ENCODE assay signal across 15 cellular contexts in the genomic region with DNA sequence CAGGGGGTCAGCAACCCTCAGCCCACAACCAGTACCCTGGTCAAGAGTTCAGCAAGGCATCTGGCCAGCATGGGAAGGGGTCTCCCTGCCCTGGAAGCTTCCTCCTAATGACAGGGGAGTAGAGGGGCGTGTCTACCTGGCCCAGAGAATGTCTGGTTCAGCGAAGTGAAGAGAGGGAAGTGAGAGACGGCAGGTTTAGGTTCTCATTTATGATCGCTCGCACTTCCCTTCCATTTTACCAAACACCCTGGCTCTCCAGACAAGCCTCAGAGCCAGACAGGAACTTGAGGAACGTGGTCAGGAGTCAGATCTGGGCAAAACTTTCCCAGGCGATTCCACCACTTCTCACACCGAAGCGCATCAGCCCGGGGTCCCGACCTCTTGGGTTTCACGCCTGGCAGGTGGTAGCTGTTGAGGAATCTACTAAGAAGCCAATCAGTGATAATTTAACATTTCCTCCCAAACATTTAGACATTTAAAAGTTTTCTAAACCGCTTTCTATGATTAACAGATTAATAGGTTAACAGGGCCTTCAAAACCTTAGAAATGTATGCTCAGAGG. TPM values are rescaled to one million over a fixed set of nuclear protein-coding genes. Genes with fewer than 3 reads are reported as not detected.
DNase-seq lines count a peak whose midpoint lies in the region; ATAC-seq and TF ChIP-seq lines count a peak whose summit lies in the region.
"Had no signal": no experiment of that assay in that cellular context is flagged by ENCODE, and none has a peak within 500 bp of the region (broad histone marks: within the 10 kb centered on the region; RNA-seq: fewer than 3 reads in every experiment).

No MANE protein-coding gene starts in this region.

- H3K36me3 Mint-ChIP-seq in activated CD8-positive, alpha-beta T cell treated with anti-CD3 and anti-CD28 coated beads for 36 hours (ENCODE audit: low read depth) = peaks cover 48% of the 10 kb centered on the region
- H3K36me3 Mint-ChIP-seq in activated CD8-positive, alpha-beta T cell treated with anti-CD3 and anti-CD28 coated beads, Interleukin-2, amount 10 ng/mL, durations not matched to agents 7 days and 5 days (ENCODE audit: low read depth) = peaks cover 20% of the 10 kb centered on the region
- H3K36me3 Mint-ChIP-seq in MCF 10A (ENCODE audit: insufficient read depth, unreplicated experiment) = peaks cover 34% of the 10 kb centered on the region
- no peaks in the 10 kb centered on the region for H3K36me3 Mint-ChIP-seq in activated CD8-positive, alpha-beta memory T cell treated with anti-CD3 and anti-CD28 coated beads, Interleukin-2, amount 10 ng/mL, durations not matched to agents 7 days and 5 days

- CTCF ChIA-PET in activated CD8-positive, alpha-beta T cell treated with anti-CD3 and anti-CD28 coated beads for 36 hours (lab: Charles Lee) = interaction anchor here (1.8 to 2.7 kb wide), 3 partner anchors 11 to 47 kb away, joined by 6 to 9 read pairs (median 8); no protein-coding TSS in a partner anchor
- CTCF ChIA-PET in activated CD8-positive, alpha-beta T cell treated with anti-CD3 and anti-CD28 coated beads, Interleukin-2, amount 10 ng/mL, durations not matched to agents 7 days and 5 days (lab: Charles Lee) = interaction anchor here (1.0 to 4.0 kb wide), 8 partner anchors 11 to 150 kb away, joined by 3 to 21 read pairs (median 7); no protein-coding TSS in a partner anchor
- CTCF ChIA-PET in MCF 10A (lab: Yijun Ruan, JAX) = interaction anchor here (0.8 to 1.7 kb wide), 5 partner anchors 9 to 171 kb away, joined by 3 to 7 read pairs (median 3); no protein-coding TSS in a partner anchor
- CTCF ChIA-PET in activated CD8-positive, alpha-beta memory T cell treated with anti-CD3 and anti-CD28 coated beads, Interleukin-2, amount 10 ng/mL, durations not matched to agents 7 days and 5 days (lab: Charles Lee) = interaction anchor here (0.9 kb wide), 1 partner anchor 18 kb away, joined by 3 read pairs; no protein-coding TSS in a partner anchor

- H3K9me3 ChIP-seq in muscle layer of duodenum (ENCODE audit: control insufficient read depth in 1 of 2, low read length in 2 of 2) (no peaks in the 10 kb centered on the region), tibial artery (no peaks in the 10 kb centered on the region)
- H3K9me3 ChIP-seq: A549, testis had no signal

- H3K27me3 Mint-ChIP-seq in activated CD8-positive, alpha-beta T cell treated with anti-CD3 and anti-CD28 coated beads for 36 hours = no peaks in the 10 kb centered on the region
- H3K27me3 Mint-ChIP-seq in activated CD8-positive, alpha-beta T cell treated with anti-CD3 and anti-CD28 coated beads, Interleukin-2, amount 10 ng/mL, durations not matched to agents 7 days and 5 days (ENCODE audit: low read depth) = no peaks in the 10 kb centered on the region
- no peaks in the 10 kb centered on the region for H3K27me3 Mint-ChIP-seq in MCF 10A (ENCODE audit: insufficient read depth, unreplicated experiment)
- H3K27me3 Mint-ChIP-seq in activated CD8-positive, alpha-beta memory T cell treated with anti-CD3 and anti-CD28 coated beads, Interleukin-2, amount 10 ng/mL, durations not matched to agents 7 days and 5 days = no peaks in the 10 kb centered on the region

- TF ChIP-seq CTCF in activated CD8-positive, alpha-beta T cell treated with anti-CD3 and anti-CD28 coated beads for 36 hours (IDR thresholded peaks at IDR 0.05) = no peak
- TF ChIP-seq CTCF in MCF 10A (IDR thresholded peaks at IDR 0.05; ENCODE audit: unreplicated experiment) (no peak), tibial artery (IDR thresholded peaks at IDR 0.05) (no peak)

- no peak for DNase-seq in activated CD8-positive, alpha-beta T cell treated with anti-CD3 and anti-CD28 coated beads for 36 hours
- DNase-seq in activated CD8-positive, alpha-beta T cell treated with anti-CD3 and anti-CD28 coated beads, Interleukin-2, amount 10 ng/mL, durations not matched to agents 7 days and 5 days = no peak
- DNase-seq in MCF 10A (ENCODE audit: unreplicated experiment) (no peak), tibial artery (no peak)
- DNase-seq in stimulated activated CD4-positive, alpha-beta T cell treated with anti-CD3 and anti-CD28 coated beads, Interleukin-4, amount 100 ng/mL, for 1 hour = no peak
- DNase-seq in activated CD8-positive, alpha-beta memory T cell treated with anti-CD3 and anti-CD28 coated beads, Interleukin-2, amount 10 ng/mL, durations not matched to agents 7 days and 5 days = no peak
- DNase-seq: amygdala; effector CD8-positive, alpha-beta T cell; NCI-H526 treated with DMSO at 0.1 percent for 48 hours; testis had no signal

- H3K27me3 ChIP-seq in muscle layer of duodenum (ENCODE audit: low read depth, low read length) (no peaks in the 10 kb centered on the region), tibial artery (no peaks in the 10 kb centered on the region)
- H3K27me3 ChIP-seq: testis had no signal

- no TSS peak for BruUV-seq in MCF 10A (replicated peaks; lab: Mats Ljungman, UMichigan)

- H3K36me3 ChIP-seq in muscle layer of duodenum (ENCODE audit: control insufficient read depth in 1 of 2, insufficient read depth in 2 of 2, low read length in 2 of 2) = peaks cover 0 to 5% of the 10 kb centered on the region in 2 donors
- H3K36me3 ChIP-seq in tibial artery = peaks cover 4 to 6% (median 5%) of the 10 kb centered on the region in 3 donors

- H3K27ac ChIP-seq in muscle layer of duodenum (ENCODE audit: low read length) (peak overlapping the region; percentile 34), tibial artery (peak overlapping the region; percentile 97 to 100)
- H3K27ac ChIP-seq: parathyroid adenoma had no signal

- peak overlapping the region; percentile 44 for H3K27ac Mint-ChIP-seq in activated CD8-positive, alpha-beta T cell treated with anti-CD3 and anti-CD28 coated beads for 36 hours
- H3K27ac Mint-ChIP-seq in activated CD8-positive, alpha-beta T cell treated with anti-CD3 and anti-CD28 coated beads, Interleukin-2, amount 10 ng/mL, durations not matched to agents 7 days and 5 days = no peak overlapping the region
- peak overlapping the region; percentile 90 for H3K27ac Mint-ChIP-seq in MCF 10A (ENCODE audit: low read depth, unreplicated experiment)
- no peak overlapping the region for H3K27ac Mint-ChIP-seq in activated CD8-positive, alpha-beta memory T cell treated with anti-CD3 and anti-CD28 coated beads, Interleukin-2, amount 10 ng/mL, durations not matched to agents 7 days and 5 days
- H3K27ac Mint-ChIP-seq: GM23338 had no signal

- intact Hi-C loops in activated CD8-positive, alpha-beta T cell treated with anti-CD3 and anti-CD28 coated beads for 36 hours (cut with micrococcal nuclease) = no loop called here
- intact Hi-C loops in MCF 10A (cut with micrococcal nuclease) = no loop called here
- intact Hi-C loops in tibial artery (cut with DNase I; ENCODE audit: low total_unique reads) = loop anchor here (5.0 kb wide), 1 partner anchor 125 kb away; no protein-coding TSS in a partner anchor

- H3K4me3 ChIP-seq in muscle layer of duodenum (ENCODE audit: low read depth in 1 of 2, low read length in 2 of 2) (peak overlapping the region in 1 of 2 donors; percentile 4), tibial artery (peak overlapping the region in 1 of 2 donors; percentile 1)
- H3K4me3 ChIP-seq: A549, GM23338, testis had no signal

- ATAC-seq in activated CD8-positive, alpha-beta T cell treated with anti-CD3 and anti-CD28 coated beads for 36 hours = no peak
- ATAC-seq in activated CD8-positive, alpha-beta T cell treated with anti-CD3 and anti-CD28 coated beads, Interleukin-2, amount 10 ng/mL, durations not matched to agents 7 days and 5 days = no peak
- ATAC-seq in GM18870 (IDR thresholded peaks at IDR 0.05; ENCODE audit: unreplicated experiment) = no peak
- no peak for ATAC-seq in activated CD8-positive, alpha-beta memory T cell treated with anti-CD3 and anti-CD28 coated beads, Interleukin-2, amount 10 ng/mL, durations not matched to agents 7 days and 5 days
- ATAC-seq: A549, GM23338 had no signal

- H3K4me1 ChIP-seq in muscle layer of duodenum (ENCODE audit: control insufficient read depth in 1 of 2, insufficient read depth in 2 of 2, low read length in 2 of 2) = peaks cover 42 to 80% of the 10 kb centered on the region in 2 donors
- H3K4me1 ChIP-seq in tibial artery = peaks cover 4 to 100% (median 85%) of the 10 kb centered on the region in 4 donors
- H3K4me1 ChIP-seq: parathyroid adenoma had no signal

- H3K4me3 Mint-ChIP-seq in activated CD8-positive, alpha-beta T cell treated with anti-CD3 and anti-CD28 coated beads for 36 hours = no peak overlapping the region
- H3K4me3 Mint-ChIP-seq in activated CD8-positive, alpha-beta T cell treated with anti-CD3 and anti-CD28 coated beads, Interleukin-2, amount 10 ng/mL, durations not matched to agents 7 days and 5 days = no peak overlapping the region
- no peak overlapping the region for H3K4me3 Mint-ChIP-seq in MCF 10A (ENCODE audit: unreplicated experiment)
- no peak overlapping the region for H3K4me3 Mint-ChIP-seq in activated CD8-positive, alpha-beta memory T cell treated with anti-CD3 and anti-CD28 coated beads, Interleukin-2, amount 10 ng/mL, durations not matched to agents 7 days and 5 days
- H3K4me3 Mint-ChIP-seq: GM23338 had no signal

- POLR2A ChIA-PET in activated CD8-positive, alpha-beta T cell treated with anti-CD3 and anti-CD28 coated beads for 36 hours (lab: Charles Lee) = interaction anchor here (0.8 to 5.5 kb wide), 5 partner anchors 9 to 29 kb away, joined by 3 to 40 read pairs (median 5); no protein-coding TSS in a partner anchor
- POLR2A ChIA-PET in activated CD8-positive, alpha-beta T cell treated with anti-CD3 and anti-CD28 coated beads, Interleukin-2, amount 10 ng/mL, durations not matched to agents 7 days and 5 days (lab: Charles Lee) = interaction anchor here (1.3 to 1.6 kb wide), 3 partner anchors 11 to 22 kb away, joined by 3 to 5 read pairs (median 3); no protein-coding TSS in a partner anchor
- POLR2A ChIA-PET in MCF 10A (lab: Yijun Ruan, JAX) = interaction anchor here (0.6 to 6.2 kb wide), 3 partner anchors 8 to 18 kb away, joined by 3 to 60 read pairs (median 43); no protein-coding TSS in a partner anchor

- peaks cover 88% of the 10 kb centered on the region for H3K4me1 Mint-ChIP-seq in activated CD8-positive, alpha-beta T cell treated with anti-CD3 and anti-CD28 coated beads for 36 hours (ENCODE audit: low read depth)
- H3K4me1 Mint-ChIP-seq in activated CD8-positive, alpha-beta T cell treated with anti-CD3 and anti-CD28 coated beads, Interleukin-2, amount 10 ng/mL, durations not matched to agents 7 days and 5 days (ENCODE audit: low read depth) = peaks cover 81% of the 10 kb centered on the region
- H3K4me1 Mint-ChIP-seq in MCF 10A (ENCODE audit: insufficient read depth, unreplicated experiment) = peaks cover 61% of the 10 kb centered on the region
- peaks cover 9% of the 10 kb centered on the region for H3K4me1 Mint-ChIP-seq in activated CD8-positive, alpha-beta memory T cell treated with anti-CD3 and anti-CD28 coated beads, Interleukin-2, amount 10 ng/mL, durations not matched to agents 7 days and 5 days

- H3K9me3 Mint-ChIP-seq in activated CD8-positive, alpha-beta T cell treated with anti-CD3 and anti-CD28 coated beads for 36 hours = no peaks in the 10 kb centered on the region
- H3K9me3 Mint-ChIP-seq in activated CD8-positive, alpha-beta T cell treated with anti-CD3 and anti-CD28 coated beads, Interleukin-2, amount 10 ng/mL, durations not matched to agents 7 days and 5 days (ENCODE audit: insufficient read depth) = no peaks in the 10 kb centered on the region
- H3K9me3 Mint-ChIP-seq in MCF 10A (ENCODE audit: unreplicated experiment) = no peaks in the 10 kb centered on the region
- H3K9me3 Mint-ChIP-seq in activated CD8-positive, alpha-beta memory T cell treated with anti-CD3 and anti-CD28 coated beads, Interleukin-2, amount 10 ng/mL, durations not matched to agents 7 days and 5 days (ENCODE audit: low read depth) = no peaks in the 10 kb centered on the region
- H3K9me3 Mint-ChIP-seq: GM23338 had no signal

RNA-seq across cellular contexts. Expression of a gene that starts 21.3 kb away (rescaled TPM):
- 100 to 1,000 TPM; 214 TPM for total RNA-seq in activated CD8-positive, alpha-beta T cell treated with anti-CD3 and anti-CD28 coated beads for 36 hours
- total RNA-seq in activated CD8-positive, alpha-beta T cell treated with anti-CD3 and anti-CD28 coated beads, Interleukin-2, amount 10 ng/mL, durations not matched to agents 7 days and 5 days = 10 to 100 TPM; 51.4 to 56.1 TPM
- 239 and 312 TPM in 2 replicates for total RNA-seq in MCF 10A (2022)
- total RNA-seq in activated CD8-positive, alpha-beta memory T cell treated with anti-CD3 and anti-CD28 coated beads, Interleukin-2, amount 10 ng/mL, durations not matched to agents 7 days and 5 days = 10 to 100 TPM; 26.8 to 56.0 TPM

Comparison
In these comparisons a context has a peak if more than half of its experiments do, and no peak if none do; other contexts are left out.
1. H3K27ac Mint-ChIP-seq: peak in activated CD8-positive, alpha-beta T cell treated with anti-CD3 and anti-CD28 coated beads for 36 hours (single experiment) and MCF 10A (single experiment); none in activated CD8-positive, alpha-beta T cell treated with anti-CD3 and anti-CD28 coated beads, Interleukin-2, amount 10 ng/mL, durations not matched to agents 7 days and 5 days (single experiment) and activated CD8-positive, alpha-beta memory T cell treated with anti-CD3 and anti-CD28 coated beads, Interleukin-2, amount 10 ng/mL, durations not matched to agents 7 days and 5 days (single experiment).